In the genomic region with DNA sequence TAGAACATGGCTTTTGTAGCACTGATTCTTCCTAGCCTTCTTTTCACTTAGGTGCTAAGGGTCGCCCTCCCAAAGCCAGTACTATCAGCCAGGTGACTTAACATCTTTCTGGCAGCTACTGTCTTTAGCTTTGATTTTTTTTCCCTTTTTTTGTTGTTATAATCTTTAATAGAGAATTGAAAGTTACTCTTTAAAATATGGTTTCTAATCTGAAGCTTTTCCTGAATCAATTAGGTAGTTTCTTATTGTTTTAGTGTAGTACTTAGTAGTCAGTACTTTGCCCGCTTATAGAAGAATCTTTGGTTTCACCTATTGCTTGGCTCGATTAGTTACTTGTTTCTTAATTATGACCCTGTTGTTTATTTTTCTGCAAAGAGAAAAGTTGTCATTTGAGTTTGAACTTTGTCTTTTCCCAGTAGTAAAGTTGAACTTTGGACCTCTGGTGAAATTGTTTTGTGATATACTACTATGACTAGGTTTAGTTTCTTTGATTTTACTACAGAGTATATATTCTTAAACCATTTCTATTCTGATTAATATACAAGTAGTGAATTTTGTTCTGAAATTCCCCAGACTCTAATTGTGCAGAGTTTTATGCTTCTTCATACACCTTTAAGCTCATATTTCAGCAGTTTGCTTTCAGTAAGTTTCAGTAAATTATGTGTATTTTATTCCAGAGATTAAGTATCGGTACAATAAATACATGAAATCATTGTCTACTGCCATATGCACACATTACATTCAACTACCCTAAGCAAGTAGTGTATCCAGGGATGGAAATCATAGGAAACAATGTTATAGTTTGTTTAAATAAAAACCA, we compare ENCODE assay signal across 2 cellular contexts.
TF ChIP-seq lines count a peak whose summit lies in the region.

No MANE protein-coding gene starts in this region.

TF ChIP-seq in SK-N-SH, 30 proteins besides CTCF, POLR2A, EP300 and RAD21:
- TF ChIP-seq EZH2phosphoT487 (IDR thresholded peaks at IDR 0.05; ENCODE audit: borderline replicate concordance, low read depth) (no peak), FOXJ3 (CRISPR knock-in tag; IDR thresholded peaks at IDR 0.05) (no peak), CHD2 (IDR thresholded peaks at IDR 0.05; ENCODE audit: low read length, partially characterized antibody) (no peak), RCOR1 (IDR thresholded peaks at IDR 0.05; ENCODE audit: low read length) (no peak), MXI1 (IDR thresholded peaks at IDR 0.05; ENCODE audit: low read depth, low read length) (no peak), TCF12 (IDR thresholded peaks at IDR 0.05) (no peak), GATA2 (CRISPR knock-in tag; IDR thresholded peaks at IDR 0.05) (no peak), GABPA (IDR thresholded peaks at IDR 0.05; ENCODE audit: low read depth) (no peak), POLR2AphosphoS5 (IDR thresholded peaks at IDR 0.05; ENCODE audit: low read depth, low read length) (no peak), NFIC (IDR thresholded peaks at IDR 0.05; ENCODE audit: borderline replicate concordance) (no peak), RFX5 (IDR thresholded peaks at IDR 0.05; ENCODE audit: low read length) (no peak), JUND (IDR thresholded peaks at IDR 0.05) (no peak)
- TF ChIP-seq, protein P1, sequence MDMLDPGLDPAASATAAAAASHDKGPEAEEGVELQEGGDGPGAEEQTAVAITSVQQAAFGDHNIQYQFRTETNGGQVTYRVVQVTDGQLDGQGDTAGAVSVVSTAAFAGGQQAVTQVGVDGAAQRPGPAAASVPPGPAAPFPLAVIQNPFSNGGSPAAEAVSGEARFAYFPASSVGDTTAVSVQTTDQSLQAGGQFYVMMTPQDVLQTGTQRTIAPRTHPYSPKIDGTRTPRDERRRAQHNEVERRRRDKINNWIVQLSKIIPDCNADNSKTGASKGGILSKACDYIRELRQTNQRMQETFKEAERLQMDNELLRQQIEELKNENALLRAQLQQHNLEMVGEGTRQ (IDR thresholded peaks at IDR 0.05; ENCODE audit: borderline replicate concordance, low read depth, low read length): no peak
- TF ChIP-seq, protein P2, sequence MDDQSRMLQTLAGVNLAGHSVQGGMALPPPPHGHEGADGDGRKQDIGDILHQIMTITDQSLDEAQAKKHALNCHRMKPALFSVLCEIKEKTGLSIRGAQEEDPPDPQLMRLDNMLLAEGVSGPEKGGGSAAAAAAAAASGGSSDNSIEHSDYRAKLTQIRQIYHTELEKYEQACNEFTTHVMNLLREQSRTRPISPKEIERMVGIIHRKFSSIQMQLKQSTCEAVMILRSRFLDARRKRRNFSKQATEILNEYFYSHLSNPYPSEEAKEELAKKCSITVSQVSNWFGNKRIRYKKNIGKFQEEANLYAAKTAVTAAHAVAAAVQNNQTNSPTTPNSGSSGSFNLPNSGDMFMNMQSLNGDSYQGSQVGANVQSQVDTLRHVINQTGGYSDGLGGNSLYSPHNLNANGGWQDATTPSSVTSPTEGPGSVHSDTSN (IDR thresholded peaks at IDR 0.05): no peak
- TF ChIP-seq, protein P3, sequence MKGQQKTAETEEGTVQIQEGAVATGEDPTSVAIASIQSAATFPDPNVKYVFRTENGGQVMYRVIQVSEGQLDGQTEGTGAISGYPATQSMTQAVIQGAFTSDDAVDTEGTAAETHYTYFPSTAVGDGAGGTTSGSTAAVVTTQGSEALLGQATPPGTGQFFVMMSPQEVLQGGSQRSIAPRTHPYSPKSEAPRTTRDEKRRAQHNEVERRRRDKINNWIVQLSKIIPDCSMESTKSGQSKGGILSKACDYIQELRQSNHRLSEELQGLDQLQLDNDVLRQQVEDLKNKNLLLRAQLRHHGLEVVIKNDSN (IDR thresholded peaks at IDR 0.05; ENCODE audit: borderline replicate concordance, low read depth): no peak

TF ChIP-seq in SK-N-SH treated with all-trans-retinoic acid at 6 μM for 48 hours, 23 proteins besides CTCF, POLR2A, EP300 and RAD21:
- TF ChIP-seq ARNTL (CRISPR knock-in tag; IDR thresholded peaks at IDR 0.05; ENCODE audit: borderline replicate concordance, low read depth) (no peak), ZNF565 (CRISPR knock-in tag; conservative IDR thresholded peaks at IDR 0.05; ENCODE audit: low read depth) (no peak), ESRRG (CRISPR knock-in tag; IDR thresholded peaks at IDR 0.05) (no peak), ISL1 (CRISPR knock-in tag; IDR thresholded peaks at IDR 0.05) (no peak)
- TF ChIP-seq, protein P4, sequence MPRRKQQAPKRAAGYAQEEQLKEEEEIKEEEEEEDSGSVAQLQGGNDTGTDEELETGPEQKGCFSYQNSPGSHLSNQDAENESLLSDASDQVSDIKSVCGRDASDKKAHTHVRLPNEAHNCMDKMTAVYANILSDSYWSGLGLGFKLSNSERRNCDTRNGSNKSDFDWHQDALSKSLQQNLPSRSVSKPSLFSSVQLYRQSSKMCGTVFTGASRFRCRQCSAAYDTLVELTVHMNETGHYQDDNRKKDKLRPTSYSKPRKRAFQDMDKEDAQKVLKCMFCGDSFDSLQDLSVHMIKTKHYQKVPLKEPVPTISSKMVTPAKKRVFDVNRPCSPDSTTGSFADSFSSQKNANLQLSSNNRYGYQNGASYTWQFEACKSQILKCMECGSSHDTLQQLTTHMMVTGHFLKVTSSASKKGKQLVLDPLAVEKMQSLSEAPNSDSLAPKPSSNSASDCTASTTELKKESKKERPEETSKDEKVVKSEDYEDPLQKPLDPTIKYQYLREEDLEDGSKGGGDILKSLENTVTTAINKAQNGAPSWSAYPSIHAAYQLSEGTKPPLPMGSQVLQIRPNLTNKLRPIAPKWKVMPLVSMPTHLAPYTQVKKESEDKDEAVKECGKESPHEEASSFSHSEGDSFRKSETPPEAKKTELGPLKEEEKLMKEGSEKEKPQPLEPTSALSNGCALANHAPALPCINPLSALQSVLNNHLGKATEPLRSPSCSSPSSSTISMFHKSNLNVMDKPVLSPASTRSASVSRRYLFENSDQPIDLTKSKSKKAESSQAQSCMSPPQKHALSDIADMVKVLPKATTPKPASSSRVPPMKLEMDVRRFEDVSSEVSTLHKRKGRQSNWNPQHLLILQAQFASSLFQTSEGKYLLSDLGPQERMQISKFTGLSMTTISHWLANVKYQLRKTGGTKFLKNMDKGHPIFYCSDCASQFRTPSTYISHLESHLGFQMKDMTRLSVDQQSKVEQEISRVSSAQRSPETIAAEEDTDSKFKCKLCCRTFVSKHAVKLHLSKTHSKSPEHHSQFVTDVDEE (CRISPR knock-in tag; IDR thresholded peaks at IDR 0.05): no peak
